In genomic region chr2:217737127-217737526, GRCh38 we compare ENCODE assay signal across 1 cellular context.
A peak's percentile ranks its signal among the peaks of the same experiment; 100 is the strongest.
TF ChIP-seq lines count a peak whose summit lies in the region.

No MANE protein-coding gene starts in this region.

TF ChIP-seq in HepG2, 621 proteins besides CTCF, POLR2A, EP300 and RAD21 (continued from another document):
- TF ChIP-seq ZNF558 (CRISPR knock-in tag; IDR thresholded peaks at IDR 0.05; ENCODE audit: borderline replicate concordance) (no peak), RBFOX2 (IDR thresholded peaks at IDR 0.05; ENCODE audit: low read depth, low read length) (no peak), REXO4 (CRISPR knock-in tag; IDR thresholded peaks at IDR 0.05; ENCODE audit: borderline replicate concordance) (no peak), MAFK (conservative IDR thresholded peaks at IDR 0.05 in 1 of 2, IDR thresholded peaks at IDR 0.05 in 1 of 2; ENCODE audit: low read length in 2 of 2) (peak; percentile 98 to 99)
TF ChIP-seq in HepG2: peak in this region for 2.
